Comparison of ENCODE assay signal across 21 cellular contexts in genomic region chr4:56321246-56321645, GRCh38.
DNase-seq lines count a peak whose midpoint lies in the region; ATAC-seq and TF ChIP-seq lines count a peak whose summit lies in the region.
"Had no signal": no experiment of that assay in that cellular context is flagged by ENCODE, and none has a peak within 500 bp of the region (broad histone marks: within the 10 kb centered on the region; RNA-seq: fewer than 3 reads in every experiment).

No MANE protein-coding gene starts in this region.

- no peak overlapping the region for H3K56ac ChIP-seq in IMR-90 (ENCODE audit: extremely low read depth, insufficient read depth, low read length)

- H3K4me1 ChIP-seq in IMR-90 (ENCODE audit: control insufficient read depth, insufficient read depth, low read length): peaks cover 6% of the 10 kb centered on the region
- H3K4me1 ChIP-seq in neural progenitor cell: no peaks in the 10 kb centered on the region
- no peaks in the 10 kb centered on the region for H3K4me1 ChIP-seq in PC-3 (ENCODE audit: insufficient read depth, low read length)
- H3K4me1 ChIP-seq: BLaER1, SJSA1 had no signal

- no peak overlapping the region for H4K5ac ChIP-seq in IMR-90 (ENCODE audit: low read depth, low read length)

- no CpG with 5 or more reads among the region's 1 CpG for WGBS in IMR-90 (ENCODE audit: extremely low coverage in 2 of 2, insufficient read length in 1 of 2), 2 experiments

- H3K9me1 ChIP-seq in IMR-90 (ENCODE audit: insufficient read depth, low read length): no peaks in the 10 kb centered on the region

- no peak overlapping the region for H2BK5ac ChIP-seq in IMR-90 (ENCODE audit: low read depth, low read length, poor library complexity, severe bottlenecking)

- no peak overlapping the region; the same call in 1 of the 2 replicates for H3K18ac ChIP-seq in IMR-90 (ENCODE audit: low read depth, low read length)

- no TSS peak for BruUV-seq in IMR-90 (replicated peaks; lab: Mats Ljungman, UMichigan)
- BruUV-seq in PC-3 (replicated peaks; lab: Mats Ljungman, UMichigan): no TSS peak

- TF ChIP-seq POLR2A in IMR-90 (IDR thresholded peaks at IDR 0.05; ENCODE audit: low read depth, low read length): no peak

- intact Hi-C loops in IMR-90 (cut with micrococcal nuclease): loop anchor here (1.0 kb wide), 1 partner anchor 372 kb away; no protein-coding TSS in a partner anchor
- intact Hi-C loops in PC-3 (cut with micrococcal nuclease): loop anchor here (10.0 kb wide), 1 partner anchor 224 kb away; no protein-coding TSS in a partner anchor

- H3F3A ChIP-seq in neural progenitor cell (ENCODE audit: low read depth) (peaks cover 4% of the 10 kb centered on the region), PC-3 (ENCODE audit: low read length, unreplicated experiment) (no peaks in the 10 kb centered on the region)

- POLR2A ChIA-PET in IMR-90 (lab: Charles Lee; ENCODE audit: unreplicated experiment) (no interaction called here), PC-3 (lab: Charles Lee; ENCODE audit: unreplicated experiment) (no interaction called here)

- H3K9ac ChIP-seq in IMR-90 (ENCODE audit: low read depth, low read length): no peak overlapping the region
- H3K9ac ChIP-seq in neural progenitor cell: no peak overlapping the region
- H3K9ac ChIP-seq in PC-3 (ENCODE audit: low read length): no peak overlapping the region
- H3K9ac ChIP-seq: BLaER1 had no signal

- no peak overlapping the region for H3K23ac ChIP-seq in IMR-90 (ENCODE audit: low read depth, low read length)

- H3K4ac ChIP-seq in IMR-90 (ENCODE audit: low read depth, low read length): no peak overlapping the region

- in situ Hi-C loops in IMR-90 (cut with MboI; ENCODE audit: low sequenced_read_pairs): loop anchor here (25.0 kb wide), 1 partner anchor 516 kb away; no protein-coding TSS in a partner anchor

- TF ChIP-seq RAD21 in IMR-90 (IDR thresholded peaks at IDR 0.05; ENCODE audit: low read length): no peak

- 0 out of 2 replicates have a peak overlapping the region, but pooled peaks have one; percentile 0 for H3K14ac ChIP-seq in IMR-90 (replicated peaks; ENCODE audit: low read depth, low read length)

- H3K4me1 Mint-ChIP-seq in neural progenitor cell: peaks cover 3% of the 10 kb centered on the region
- H3K4me1 Mint-ChIP-seq: IgD-negative memory B cell had no signal

- H3K79me2 ChIP-seq in neural progenitor cell (ENCODE audit: low read depth) (no peaks in the 10 kb centered on the region), PC-3 (ENCODE audit: low read length) (no peaks in the 10 kb centered on the region)

- TF ChIP-seq CTCF in IMR-90 (conservative IDR thresholded peaks at IDR 0.05; ENCODE audit: low read depth, low read length) (no peak), choroid plexus epithelial cell (conservative IDR thresholded peaks at IDR 0.05; ENCODE audit: low read depth, low read length) (no peak), fibroblast of pulmonary artery (IDR thresholded peaks at IDR 0.05; ENCODE audit: low read length, missing control alignments) (no peak), neural progenitor cell (IDR thresholded peaks at IDR 0.05) (no peak), PC-3 (conservative IDR thresholded peaks at IDR 0.05; ENCODE audit: low read depth, low read length) (no peak)

- no peaks in the 10 kb centered on the region for H3K9me3 Mint-ChIP-seq in neural progenitor cell
- H3K9me3 Mint-ChIP-seq: CD4-positive, alpha-beta T cell; IgD-negative memory B cell had no signal

- H3K4me3 Mint-ChIP-seq in neural progenitor cell: no peak overlapping the region
- H3K4me3 Mint-ChIP-seq: CD4-positive, alpha-beta T cell; IgD-negative memory B cell had no signal

- H2BK20ac ChIP-seq in IMR-90 (ENCODE audit: low read depth, low read length): no peak overlapping the region

- H4K20me1 ChIP-seq in IMR-90 (ENCODE audit: insufficient read depth, low read length): no peaks in the 10 kb centered on the region
- no peaks in the 10 kb centered on the region for H4K20me1 ChIP-seq in neural progenitor cell (ENCODE audit: low read depth)
- no peaks in the 10 kb centered on the region for H4K20me1 ChIP-seq in PC-3 (ENCODE audit: low read length)
- H4K20me1 ChIP-seq: BLaER1 had no signal

- ATAC-seq in IMR-90 (ENCODE audit: low read depth) (peak; percentile 17; the same call in 1 of the 2 replicates), HG02763 (IDR thresholded peaks at IDR 0.05; ENCODE audit: unreplicated experiment) (no peak), GM21526 (IDR thresholded peaks at IDR 0.05; ENCODE audit: low FRiP score, unreplicated experiment) (no peak), PC-3 (no peak)
- ATAC-seq: HCT116 had no signal

- no peaks in the 10 kb centered on the region for H3K79me1 ChIP-seq in IMR-90 (ENCODE audit: low read depth in 1 of 2, low read length in 2 of 2)

- H3K27me3 Mint-ChIP-seq in neural progenitor cell (ENCODE audit: insufficient read depth, low read depth): no peaks in the 10 kb centered on the region
- H3K27me3 Mint-ChIP-seq: CD4-positive, alpha-beta T cell; IgD-negative memory B cell had no signal

- peak overlapping the region; percentile 33 for H3K27ac Mint-ChIP-seq in neural progenitor cell
- H3K27ac Mint-ChIP-seq: CD4-positive, alpha-beta T cell; IgD-negative memory B cell had no signal

- DNase-seq in IMR-90 (peak; percentile 22), choroid plexus epithelial cell (ENCODE audit: low read depth) (peak; percentile 21), fibroblast of pulmonary artery (ENCODE audit: low read depth) (peak; percentile 11), neural progenitor cell (ENCODE audit: low spot score) (no peak), PC-3 (no peak)
- DNase-seq: CD4-positive, alpha-beta T cell; COR-L47; DMS79; GOT3; NCI-H1694; NCI-H2081; NCI-H2171; NCI-H345; NCI-H524; NCI-H82 had no signal

- H3K27ac ChIP-seq in IMR-90 (ENCODE audit: insufficient read depth, low read length): peak overlapping the region; percentile 52
- no peak overlapping the region for H3K27ac ChIP-seq in neural progenitor cell
- no peak overlapping the region for H3K27ac ChIP-seq in PC-3 (ENCODE audit: low read length)
- H3K27ac ChIP-seq: BLaER1, SJSA1 had no signal

- H2AK9ac ChIP-seq in IMR-90 (replicated peaks; ENCODE audit: low read depth, low read length, poor library complexity): no peak overlapping the region

- CTCF ChIA-PET in IMR-90 (lab: Yijun Ruan, JAX): interaction anchor here (0.5 kb wide), 1 partner anchor 1100 kb away, joined by 3 read pairs; no protein-coding TSS in a partner anchor
- CTCF ChIA-PET in PC-3 (lab: Charles Lee): no interaction called here

- dilution Hi-C loops in IMR-90 (cut with HindIII; ENCODE audit: low sequenced_read_pairs, unreplicated experiment): no loop called here

- H3K9me3 ChIP-seq in IMR-90 (ENCODE audit: control insufficient read depth, insufficient read depth, low read length): no peaks in the 10 kb centered on the region
- H3K9me3 ChIP-seq in neural progenitor cell (ENCODE audit: low read depth): no peaks in the 10 kb centered on the region
- H3K9me3 ChIP-seq in PC-3 (ENCODE audit: low read length): no peaks in the 10 kb centered on the region
- H3K9me3 ChIP-seq: BLaER1, SJSA1 had no signal

- H3K36me3 Mint-ChIP-seq in neural progenitor cell: peaks cover 11% of the 10 kb centered on the region

- H3K4me3 ChIP-seq in IMR-90 (ENCODE audit: insufficient read depth, low read depth, low read length) (no peak overlapping the region), choroid plexus epithelial cell (ENCODE audit: low read depth, low read length) (no peak overlapping the region), fibroblast of pulmonary artery (replicated peaks; ENCODE audit: low read depth, low read length) (no peak overlapping the region), neural progenitor cell (no peak overlapping the region), PC-3 (ENCODE audit: low read length) (no peak overlapping the region)
- H3K4me3 ChIP-seq: BLaER1, SJSA1 had no signal

- H3K9me2 ChIP-seq in PC-3 (replicated peaks; ENCODE audit: low read length): no peaks in the 10 kb centered on the region

- H2BK120ac ChIP-seq in IMR-90 (ENCODE audit: low read depth, low read length): no peak overlapping the region

- no peak overlapping the region for H2BK15ac ChIP-seq in IMR-90 (ENCODE audit: low read depth, low read length)

- H3K36me3 ChIP-seq in IMR-90 (ENCODE audit: control insufficient read depth, insufficient read depth, low read length) (no peaks in the 10 kb centered on the region), neural progenitor cell (peaks cover 3% of the 10 kb centered on the region), PC-3 (ENCODE audit: low read depth, low read length) (no peaks in the 10 kb centered on the region)
- H3K36me3 ChIP-seq: SJSA1 had no signal

- H4K8ac ChIP-seq in IMR-90 (ENCODE audit: low read depth in 2 of 2, low read length in 2 of 2): 0 out of 4 replicates have a peak overlapping the region, but pooled peaks of 1 of the 2 experiments have one; percentile 72

- H3K4me2 ChIP-seq in IMR-90 (ENCODE audit: low read depth, low read length) (no peak overlapping the region), neural progenitor cell (no peak overlapping the region), PC-3 (ENCODE audit: low read length) (no peak overlapping the region)
- H3K4me2 ChIP-seq: BLaER1 had no signal

- H2AFZ ChIP-seq in IMR-90 (replicated peaks; ENCODE audit: low read length, poor library complexity) (no peak overlapping the region), neural progenitor cell (replicated peaks) (no peak overlapping the region), PC-3 (ENCODE audit: low read length) (no peak overlapping the region)

- H4K91ac ChIP-seq in IMR-90 (ENCODE audit: insufficient read depth, low read depth, low read length): no peak overlapping the region

- H3K27me3 ChIP-seq in IMR-90 (ENCODE audit: control insufficient read depth, insufficient read depth, low read length) (no peaks in the 10 kb centered on the region), neural progenitor cell (no peaks in the 10 kb centered on the region), PC-3 (ENCODE audit: low read length) (no peaks in the 10 kb centered on the region)
- H3K27me3 ChIP-seq: BLaER1, SJSA1 had no signal

- H2AK5ac ChIP-seq in IMR-90 (ENCODE audit: low read depth, low read length): no peak overlapping the region

TF ChIP-seq in IMR-90, 13 proteins besides CTCF, POLR2A, EP300 and RAD21:
- TF ChIP-seq USF2 (IDR thresholded peaks at IDR 0.05; ENCODE audit: low read depth, low read length) (no peak), CEBPB (IDR thresholded peaks at IDR 0.05; ENCODE audit: low read depth, low read length) (no peak)
TF ChIP-seq in IMR-90: peak in this region for 0.

Comparison
In these comparisons a context has a peak if more than half of its experiments do, and no peak if none do; other contexts are left out.
1. DNase-seq: peak in IMR-90 (single experiment), choroid plexus epithelial cell (single experiment) and fibroblast of pulmonary artery (single experiment); none in neural progenitor cell (single experiment) and PC-3 (single experiment).